ENCODE assay signal across 11 cellular contexts in the genomic region with DNA sequence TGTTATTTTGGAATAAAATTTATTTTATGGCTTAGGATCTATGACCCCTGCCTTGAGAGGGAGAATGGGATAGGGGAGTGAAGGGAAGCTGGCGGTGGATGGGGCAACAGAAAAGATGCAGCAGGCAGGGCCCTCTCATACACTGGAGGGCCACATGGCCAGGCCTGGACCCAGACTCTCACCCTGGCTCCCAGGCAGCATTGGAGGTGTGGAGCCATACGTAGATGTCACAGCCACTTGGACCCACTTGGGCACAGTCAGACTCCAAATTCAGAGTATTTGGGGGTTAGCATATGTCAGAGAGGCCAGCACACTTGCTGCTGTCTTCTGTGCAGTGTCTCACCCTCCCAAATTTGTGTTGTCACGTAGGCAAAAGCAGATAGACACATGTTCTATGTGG. TPM values are rescaled to one million over a fixed set of nuclear protein-coding genes. Genes with fewer than 3 reads are reported as not detected.
A peak's percentile ranks its signal among the peaks of the same experiment; 100 is the strongest.
DNase-seq lines count a peak whose midpoint lies in the region; ATAC-seq, FAIRE-seq and TF ChIP-seq lines count a peak whose summit lies in the region.
"Had no signal": no experiment of that assay in that cellular context is flagged by ENCODE, and none has a peak within 500 bp of the region (broad histone marks: within the 10 kb centered on the region; RNA-seq: fewer than 3 reads in every experiment).

No MANE protein-coding gene starts in this region.

- ATAC-seq in stimulated activated naive CD8-positive, alpha-beta T cell treated with anti-CD3 and anti-CD28 coated beads, Interleukin-15, amount 100 ng/mL, for 72 hours, result no peak

- H3K4me1 ChIP-seq in esophagus muscularis mucosa (peaks cover 38 to 62% (median 54%) of the 10 kb centered on the region in 4 donors), PC-9 (replicated peaks; ENCODE audit: insufficient read depth) (no peaks in the 10 kb centered on the region)

- H3K4me3 ChIP-seq in esophagus muscularis mucosa (no peak overlapping the region), PC-9 (no peak overlapping the region)
- H3K4me3 ChIP-seq: stomach had no signal

- peaks cover 17% of the 10 kb centered on the region for H3F3A ChIP-seq in PC-9 (ENCODE audit: insufficient read depth, low read depth)

- H3K27ac Mint-ChIP-seq in activated CD4-positive, alpha-beta T cell treated with anti-CD3 and anti-CD28 coated beads, Interleukin-2, amount 10 ng/mL, durations not matched to agents 24 days and 14 days, result peak overlapping the region; percentile 77
- peak overlapping the region; percentile 67 to 94 for H3K27ac Mint-ChIP-seq in stimulated activated naive CD8-positive, alpha-beta T cell treated with anti-CD3 and anti-CD28 coated beads, Interleukin-15, amount 100 ng/mL, for 72 hours

- CTCF ChIA-PET in PC-9 (lab: Charles Lee), result no interaction called here

- TF ChIP-seq POLR2A in esophagus muscularis mucosa (IDR thresholded peaks at IDR 0.05; ENCODE audit: low read depth), result no peak

- no peaks in the 10 kb centered on the region for H3K27me3 ChIP-seq in esophagus muscularis mucosa
- H3K27me3 ChIP-seq in PC-9 (ENCODE audit: insufficient read depth, low read depth), result no peaks in the 10 kb centered on the region
- H3K27me3 ChIP-seq: stomach had no signal

- H3K79me2 ChIP-seq in PC-9 (ENCODE audit: low read depth), result no peaks in the 10 kb centered on the region

- 0 out of 2 replicates have a peak, but pooled peaks cover 3% of the 10 kb centered on the region for H4K20me1 ChIP-seq in PC-9 (ENCODE audit: insufficient read depth)

- H3K4me2 ChIP-seq in PC-9, result no peak overlapping the region

- TF ChIP-seq EP300 in esophagus muscularis mucosa (IDR thresholded peaks at IDR 0.05), result no peak

- FAIRE-seq in RCC 7860 (lab: Jason Lieb, UNC), result no peak
- FAIRE-seq: colon, G401.6 had no signal

- 70% methylated on average over 3 of the region's 3 CpGs for WGBS in esophagus muscularis mucosa

- DNase-seq in activated CD4-positive, alpha-beta T cell treated with anti-CD3 and anti-CD28 coated beads, Interleukin-2, amount 10 ng/mL, durations not matched to agents 24 days and 14 days, result no peak
- DNase-seq in activated CD4-positive, alpha-beta T cell treated with anti-CD3 and anti-CD28 coated beads for 48 hours, result no peak
- no peak for DNase-seq in esophagus muscularis mucosa (ENCODE audit: extremely low spot score)
- DNase-seq in stimulated activated naive CD8-positive, alpha-beta T cell treated with anti-CD3 and anti-CD28 coated beads, Interleukin-15, amount 100 ng/mL, for 72 hours, result no peak
- DNase-seq in RCC 7860 (ENCODE audit: low spot score), result no peak
- DNase-seq in cerebellar nuclear complex (lab: John Stamatoyannopoulos, UW), result no peak
- no peak for DNase-seq in PC-9

- H3K9me3 Mint-ChIP-seq in activated CD4-positive, alpha-beta T cell treated with anti-CD3 and anti-CD28 coated beads, Interleukin-2, amount 10 ng/mL, durations not matched to agents 24 days and 14 days, result no peaks in the 10 kb centered on the region
- no peaks in the 10 kb centered on the region for H3K9me3 Mint-ChIP-seq in stimulated activated naive CD8-positive, alpha-beta T cell treated with anti-CD3 and anti-CD28 coated beads, Interleukin-15, amount 100 ng/mL, for 72 hours

- TF ChIP-seq CTCF in VCaP (conservative IDR thresholded peaks at IDR 0.05), result no peak
- no peak for TF ChIP-seq CTCF in esophagus muscularis mucosa (IDR thresholded peaks at IDR 0.05)
- no peak for TF ChIP-seq CTCF in PC-9 (conservative IDR thresholded peaks at IDR 0.05)

- H3K36me3 ChIP-seq in esophagus muscularis mucosa (peaks cover 56 to 90% (median 87%) of the 10 kb centered on the region in 4 donors), PC-9 (ENCODE audit: low read depth) (peaks cover 4% of the 10 kb centered on the region; the same call in 1 of the 2 replicates)

- H2AFZ ChIP-seq in PC-9, result no peak overlapping the region

- no peaks in the 10 kb centered on the region for H3K27me3 Mint-ChIP-seq in activated CD4-positive, alpha-beta T cell treated with anti-CD3 and anti-CD28 coated beads, Interleukin-2, amount 10 ng/mL, durations not matched to agents 24 days and 14 days
- H3K27me3 Mint-ChIP-seq in stimulated activated naive CD8-positive, alpha-beta T cell treated with anti-CD3 and anti-CD28 coated beads, Interleukin-15, amount 100 ng/mL, for 72 hours, result no peaks in the 10 kb centered on the region

- H3K4me1 Mint-ChIP-seq in activated CD4-positive, alpha-beta T cell treated with anti-CD3 and anti-CD28 coated beads, Interleukin-2, amount 10 ng/mL, durations not matched to agents 24 days and 14 days, result peaks cover 62% of the 10 kb centered on the region
- peaks cover 91% of the 10 kb centered on the region for H3K4me1 Mint-ChIP-seq in stimulated activated naive CD8-positive, alpha-beta T cell treated with anti-CD3 and anti-CD28 coated beads, Interleukin-15, amount 100 ng/mL, for 72 hours

- H3K9me2 ChIP-seq in PC-9 (ENCODE audit: insufficient read depth), result no peaks in the 10 kb centered on the region

- peaks cover 81% of the 10 kb centered on the region for H3K36me3 Mint-ChIP-seq in activated CD4-positive, alpha-beta T cell treated with anti-CD3 and anti-CD28 coated beads, Interleukin-2, amount 10 ng/mL, durations not matched to agents 24 days and 14 days (ENCODE audit: low read depth)

- H3K9me3 ChIP-seq in esophagus muscularis mucosa, result no peaks in the 10 kb centered on the region
- H3K9me3 ChIP-seq in PC-9 (ENCODE audit: insufficient read depth, low read depth), result no peaks in the 10 kb centered on the region
- H3K9me3 ChIP-seq: stomach had no signal

- POLR2A ChIA-PET in PC-9 (lab: Charles Lee; ENCODE audit: unreplicated experiment), result interaction anchor here (0.5 to 0.6 kb wide), 2 partner anchors 16 to 33 kb away, joined by 4 read pairs; a partner anchor contains a TSS

- no TSS peak for BruUV-seq in PC-9 (replicated peaks; lab: Mats Ljungman, UMichigan)

- intact Hi-C loops in activated CD4-positive, alpha-beta T cell treated with anti-CD3 and anti-CD28 coated beads, Interleukin-2, amount 10 ng/mL, durations not matched to agents 24 days and 14 days (cut with micrococcal nuclease), result no loop called here
- intact Hi-C loops in esophagus muscularis mucosa (cut with DNase I) (loop anchor here (10.0 kb wide), 1 partner anchor 461 kb away; a partner anchor contains a TSS), PC-9 (cut with micrococcal nuclease; ENCODE audit: unreplicated experiment) (no loop called here)

- H3K27ac ChIP-seq in VCaP (peak overlapping the region; percentile 15; the same call in 1 of the 2 replicates), esophagus muscularis mucosa (replicated peaks in 1 of 4) (peak overlapping the region; percentile 99 to 100 (median 100)), PC-9 (no peak overlapping the region)

- no peak overlapping the region for H3K4me3 Mint-ChIP-seq in activated CD4-positive, alpha-beta T cell treated with anti-CD3 and anti-CD28 coated beads, Interleukin-2, amount 10 ng/mL, durations not matched to agents 24 days and 14 days
- H3K4me3 Mint-ChIP-seq in stimulated activated naive CD8-positive, alpha-beta T cell treated with anti-CD3 and anti-CD28 coated beads, Interleukin-15, amount 100 ng/mL, for 72 hours, result peak overlapping the region in 1 of 2 donors; percentile 19

RNA-seq across cellular contexts. Expression of a gene that starts 6.5 kb away (rescaled TPM):
- total RNA-seq in activated CD4-positive, alpha-beta T cell treated with anti-CD3 and anti-CD28 coated beads, Interleukin-2, amount 10 ng/mL, durations not matched to agents 24 days and 14 days, result 70.5 and 76.7 TPM in 2 replicates
- 10 to 100 TPM; 21.6 to 41.5 (median 35.1) TPM for total RNA-seq in esophagus muscularis mucosa
- total RNA-seq in PC-9 (2021), result 13.8 and 20.2 TPM in 2 replicates

RNA-seq across cellular contexts. Expression of a gene that starts 15.7 kb away (rescaled TPM):
- 304 and 319 TPM in 2 replicates for total RNA-seq in activated CD4-positive, alpha-beta T cell treated with anti-CD3 and anti-CD28 coated beads, Interleukin-2, amount 10 ng/mL, durations not matched to agents 24 days and 14 days
- 100 to 1,000 TPM; 111 to 168 (median 157) TPM for total RNA-seq in esophagus muscularis mucosa
- total RNA-seq in PC-9 (2021), result 112 and 122 TPM in 2 replicates

RNA-seq across cellular contexts. Expression of a gene that starts 16.8 kb away (rescaled TPM):
- 77.0 and 80.6 TPM in 2 replicates for total RNA-seq in activated CD4-positive, alpha-beta T cell treated with anti-CD3 and anti-CD28 coated beads, Interleukin-2, amount 10 ng/mL, durations not matched to agents 24 days and 14 days
- 10 to 100 TPM in 2 of 4 donors, 1 to 10 TPM in 2; 8.3 to 11.8 (median 10.0) TPM for total RNA-seq in esophagus muscularis mucosa
- 28.9 and 36.6 TPM in 2 replicates for total RNA-seq in PC-9 (2021)

RNA-seq across cellular contexts. Expression of a gene that starts 32.8 kb away (rescaled TPM):
- 0.28 and 0.93 TPM in 2 replicates for total RNA-seq in activated CD4-positive, alpha-beta T cell treated with anti-CD3 and anti-CD28 coated beads, Interleukin-2, amount 10 ng/mL, durations not matched to agents 24 days and 14 days
- total RNA-seq in esophagus muscularis mucosa (100 to 1,000 TPM; 203 to 338 (median 250) TPM), PC-9 (2021) (51.4 and 70.1 TPM in 2 replicates)

RNA-seq across cellular contexts. Expression of a gene that starts 45.5 kb away (rescaled TPM):
- 1.7 TPM in 2 replicates for total RNA-seq in activated CD4-positive, alpha-beta T cell treated with anti-CD3 and anti-CD28 coated beads, Interleukin-2, amount 10 ng/mL, durations not matched to agents 24 days and 14 days
- total RNA-seq in esophagus muscularis mucosa, result 1 to 10 TPM in 1 of 4 donors, under 1 TPM in 3; 0.06 to 1.1 (median 0.83) TPM
- not detected in 2 replicates for total RNA-seq in PC-9 (2021)
